ENCODE assay signal across 1 cellular context in genomic region chr6:44000164-44000842, GRCh38.
A peak's percentile ranks its signal among the peaks of the same experiment; 100 is the strongest.
TF ChIP-seq lines count a peak whose summit lies in the region.

No MANE protein-coding gene starts in this region.

TF ChIP-seq in K562, 482 proteins besides CTCF, POLR2A, EP300 and RAD21 (continued from another document):
- TF ChIP-seq ZNF511 (CRISPR knock-in tag; IDR thresholded peaks at IDR 0.05) = no peak
- TF ChIP-seq ZNF12 (CRISPR knock-in tag; IDR thresholded peaks at IDR 0.05) = no peak
- TF ChIP-seq, protein P1, sequence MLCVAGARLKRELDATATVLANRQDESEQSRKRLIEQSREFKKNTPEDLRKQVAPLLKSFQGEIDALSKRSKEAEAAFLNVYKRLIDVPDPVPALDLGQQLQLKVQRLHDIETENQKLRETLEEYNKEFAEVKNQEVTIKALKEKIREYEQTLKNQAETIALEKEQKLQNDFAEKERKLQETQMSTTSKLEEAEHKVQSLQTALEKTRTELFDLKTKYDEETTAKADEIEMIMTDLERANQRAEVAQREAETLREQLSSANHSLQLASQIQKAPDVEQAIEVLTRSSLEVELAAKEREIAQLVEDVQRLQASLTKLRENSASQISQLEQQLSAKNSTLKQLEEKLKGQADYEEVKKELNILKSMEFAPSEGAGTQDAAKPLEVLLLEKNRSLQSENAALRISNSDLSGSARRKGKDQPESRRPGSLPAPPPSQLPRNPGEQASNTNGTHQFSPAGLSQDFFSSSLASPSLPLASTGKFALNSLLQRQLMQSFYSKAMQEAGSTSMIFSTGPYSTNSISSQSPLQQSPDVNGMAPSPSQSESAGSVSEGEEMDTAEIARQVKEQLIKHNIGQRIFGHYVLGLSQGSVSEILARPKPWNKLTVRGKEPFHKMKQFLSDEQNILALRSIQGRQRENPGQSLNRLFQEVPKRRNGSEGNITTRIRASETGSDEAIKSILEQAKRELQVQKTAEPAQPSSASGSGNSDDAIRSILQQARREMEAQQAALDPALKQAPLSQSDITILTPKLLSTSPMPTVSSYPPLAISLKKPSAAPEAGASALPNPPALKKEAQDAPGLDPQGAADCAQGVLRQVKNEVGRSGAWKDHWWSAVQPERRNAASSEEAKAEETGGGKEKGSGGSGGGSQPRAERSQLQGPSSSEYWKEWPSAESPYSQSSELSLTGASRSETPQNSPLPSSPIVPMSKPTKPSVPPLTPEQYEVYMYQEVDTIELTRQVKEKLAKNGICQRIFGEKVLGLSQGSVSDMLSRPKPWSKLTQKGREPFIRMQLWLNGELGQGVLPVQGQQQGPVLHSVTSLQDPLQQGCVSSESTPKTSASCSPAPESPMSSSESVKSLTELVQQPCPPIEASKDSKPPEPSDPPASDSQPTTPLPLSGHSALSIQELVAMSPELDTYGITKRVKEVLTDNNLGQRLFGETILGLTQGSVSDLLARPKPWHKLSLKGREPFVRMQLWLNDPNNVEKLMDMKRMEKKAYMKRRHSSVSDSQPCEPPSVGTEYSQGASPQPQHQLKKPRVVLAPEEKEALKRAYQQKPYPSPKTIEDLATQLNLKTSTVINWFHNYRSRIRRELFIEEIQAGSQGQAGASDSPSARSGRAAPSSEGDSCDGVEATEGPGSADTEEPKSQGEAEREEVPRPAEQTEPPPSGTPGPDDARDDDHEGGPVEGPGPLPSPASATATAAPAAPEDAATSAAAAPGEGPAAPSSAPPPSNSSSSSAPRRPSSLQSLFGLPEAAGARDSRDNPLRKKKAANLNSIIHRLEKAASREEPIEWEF (CRISPR knock-in tag; IDR thresholded peaks at IDR 0.05) = no peak
- TF ChIP-seq NR0B1 (IDR thresholded peaks at IDR 0.05; ENCODE audit: partially characterized antibody) = no peak
- TF ChIP-seq, protein P2, sequence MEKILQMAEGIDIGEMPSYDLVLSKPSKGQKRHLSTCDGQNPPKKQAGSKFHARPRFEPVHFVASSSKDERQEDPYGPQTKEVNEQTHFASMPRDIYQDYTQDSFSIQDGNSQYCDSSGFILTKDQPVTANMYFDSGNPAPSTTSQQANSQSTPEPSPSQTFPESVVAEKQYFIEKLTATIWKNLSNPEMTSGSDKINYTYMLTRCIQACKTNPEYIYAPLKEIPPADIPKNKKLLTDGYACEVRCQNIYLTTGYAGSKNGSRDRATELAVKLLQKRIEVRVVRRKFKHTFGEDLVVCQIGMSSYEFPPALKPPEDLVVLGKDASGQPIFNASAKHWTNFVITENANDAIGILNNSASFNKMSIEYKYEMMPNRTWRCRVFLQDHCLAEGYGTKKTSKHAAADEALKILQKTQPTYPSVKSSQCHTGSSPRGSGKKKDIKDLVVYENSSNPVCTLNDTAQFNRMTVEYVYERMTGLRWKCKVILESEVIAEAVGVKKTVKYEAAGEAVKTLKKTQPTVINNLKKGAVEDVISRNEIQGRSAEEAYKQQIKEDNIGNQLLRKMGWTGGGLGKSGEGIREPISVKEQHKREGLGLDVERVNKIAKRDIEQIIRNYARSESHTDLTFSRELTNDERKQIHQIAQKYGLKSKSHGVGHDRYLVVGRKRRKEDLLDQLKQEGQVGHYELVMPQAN (IDR thresholded peaks at IDR 0.05; ENCODE audit: borderline replicate concordance) = no peak
- TF ChIP-seq ZNF253 (CRISPR knock-in tag; conservative IDR thresholded peaks at IDR 0.05) = no peak
- TF ChIP-seq ZEB2 (IDR thresholded peaks at IDR 0.05) = no peak
- no peak for TF ChIP-seq ZNF589 (CRISPR knock-in tag; IDR thresholded peaks at IDR 0.05; ENCODE audit: low read depth)
- TF ChIP-seq SREBF2 (CRISPR knock-in tag; IDR thresholded peaks at IDR 0.05) = no peak
- TF ChIP-seq HNRNPH1 (optimal IDR thresholded peaks at IDR 0.05; ENCODE audit: low read depth, low read length) = no peak
- no peak for TF ChIP-seq MTA2 (IDR thresholded peaks at IDR 0.05; ENCODE audit: low read depth)
- TF ChIP-seq ZNF143 (CRISPR knock-in tag; IDR thresholded peaks at IDR 0.05) = no peak
- TF ChIP-seq BCLAF1 (IDR thresholded peaks at IDR 0.05; ENCODE audit: borderline replicate concordance in 1 of 2, control insufficient read depth in 1 of 2, low read depth in 2 of 2, low read length in 1 of 2) = no peak
- TF ChIP-seq EHMT2 (IDR thresholded peaks at IDR 0.05) = no peak
- TF ChIP-seq ADNP (tag; IDR thresholded peaks at IDR 0.05) = no peak
- no peak for TF ChIP-seq MBD2 (IDR thresholded peaks at IDR 0.05; ENCODE audit: borderline replicate concordance, low read depth)
- TF ChIP-seq SAFB (IDR thresholded peaks at IDR 0.05; ENCODE audit: borderline replicate concordance, low read depth, low read length) = no peak
- peak; percentile 57; the same call in 1 of the 2 replicates for TF ChIP-seq TFAP4 (CRISPR knock-in tag; IDR thresholded peaks at IDR 0.05; ENCODE audit: borderline replicate concordance)
- peak; percentile 87 for TF ChIP-seq ZNF592 (IDR thresholded peaks at IDR 0.05)
